Comparison of ENCODE assay signal across 8 cellular contexts in genomic region chr2:199455533-199456382, GRCh38. TPM values are rescaled to one million over a fixed set of nuclear protein-coding genes. Genes with fewer than 3 reads are reported as not detected.
DNase-seq lines count a peak whose midpoint lies in the region; ATAC-seq and TF ChIP-seq lines count a peak whose summit lies in the region.

No MANE protein-coding gene starts in this region.

- peak overlapping the region; percentile 96 for H3K4me3 Mint-ChIP-seq in glutamatergic neuron (ENCODE audit: unreplicated experiment)

- in situ Hi-C loops in KBM-7 (cut with MboI; ENCODE audit: low pct_unique_long_range_greater_than_20kb, low sequenced_read_pairs) (no loop called here), SK-MEL-5 (cut with HindIII; ENCODE audit: low pct_unique_long_range_greater_than_20kb, low sequenced_read_pairs) (no loop called here)

- H3K9me3 Mint-ChIP-seq in glutamatergic neuron (ENCODE audit: unreplicated experiment): peaks cover 5% of the 10 kb centered on the region

- ATAC-seq in HG03135 (IDR thresholded peaks at IDR 0.05; ENCODE audit: unreplicated experiment) (no peak), HG02885 (IDR thresholded peaks at IDR 0.05; ENCODE audit: poor library complexity, unreplicated experiment) (no peak)

- H3K36me3 Mint-ChIP-seq in glutamatergic neuron (ENCODE audit: unreplicated experiment): no peaks in the 10 kb centered on the region

- peaks cover 15% of the 10 kb centered on the region for H3K4me1 Mint-ChIP-seq in glutamatergic neuron (ENCODE audit: low read depth, unreplicated experiment)

- peaks cover 17% of the 10 kb centered on the region for H3K27me3 Mint-ChIP-seq in glutamatergic neuron (ENCODE audit: unreplicated experiment)

- H3K27ac Mint-ChIP-seq in glutamatergic neuron (ENCODE audit: unreplicated experiment): no peak overlapping the region

- H3K27ac ChIP-seq in skin epidermis: no peak overlapping the region

- no peak for TF ChIP-seq POLR2A in erythroblast (IDR thresholded peaks at IDR 0.05; ENCODE audit: low read length)

- peak overlapping the region; percentile 4 to 86 (median 31) for H3K4me3 ChIP-seq in skin epidermis

- DNase-seq in ELR (ENCODE audit: low read depth): peak; percentile 65
- peak; percentile 89 for DNase-seq in KBM-7
- peak; percentile 44 for DNase-seq in SK-MEL-5 (ENCODE audit: low read depth, low spot score)
- peak; percentile 60 for DNase-seq in glutamatergic neuron
- no peak for DNase-seq in erythroblast (lab: John Stamatoyannopoulos, UW)

- no peak for TF ChIP-seq CTCF in glutamatergic neuron (IDR thresholded peaks at IDR 0.05; ENCODE audit: partially characterized antibody, unreplicated experiment)

RNA-seq across cellular contexts. Expression of gene SATB2, which starts 2.0 kb away (rescaled TPM):
- total RNA-seq in SK-MEL-5 (2014; rRNA removed; shearing (Covaris generic)): 5.6 and 7.4 TPM in 2 replicates
- polyA plus RNA-seq in SK-MEL-5 (2015; cell fraction: cytosol; rRNA removed): 10.4 and 18.5 TPM in 2 replicates
- polyA plus RNA-seq in SK-MEL-5 (2015; cell fraction: nucleus; rRNA removed): 14.3 and 17.6 TPM in 2 replicates
- 20.8 TPM for total RNA-seq in glutamatergic neuron (ENCODE audit: unreplicated experiment)

Comparison
In these comparisons a context has a peak if more than half of its experiments do, and no peak if none do; other contexts are left out.
1. DNase-seq: peak in ELR (single experiment), KBM-7 (single experiment), SK-MEL-5 (single experiment) and glutamatergic neuron (single experiment); none in erythroblast (0 of 2).